19 cellular contexts compared by ENCODE assay signal in genomic region chr4:138178566-138178965, GRCh38.
A peak's percentile ranks its signal among the peaks of the same experiment; 100 is the strongest.
DNase-seq lines count a peak whose midpoint lies in the region; ATAC-seq and TF ChIP-seq lines count a peak whose summit lies in the region.
"Had no signal": no experiment of that assay in that cellular context is flagged by ENCODE, and none has a peak within 500 bp of the region (broad histone marks: within the 10 kb centered on the region; RNA-seq: fewer than 3 reads in every experiment).

No MANE protein-coding gene starts in this region.

- intact Hi-C loops in testis (cut with DNase I; ENCODE audit: low total_unique reads) = no loop called here

- peaks cover 19% of the 10 kb centered on the region for H3K4me1 ChIP-seq in testis

- ATAC-seq in HG02973 (IDR thresholded peaks at IDR 0.05; ENCODE audit: unreplicated experiment) = peak; percentile 49
- ATAC-seq in GM18907 (IDR thresholded peaks at IDR 0.05; ENCODE audit: unreplicated experiment) = no peak
- ATAC-seq: right cardiac atrium had no signal

- no peak for TF ChIP-seq POLR2A in testis (IDR thresholded peaks at IDR 0.05)

- TF ChIP-seq CTCF in testis (IDR thresholded peaks at IDR 0.05) = no peak

- H3K27ac ChIP-seq in testis = no peak overlapping the region
- H3K27ac ChIP-seq: SJCRH30, thoracic aorta had no signal

- H3K27me3 ChIP-seq in testis = no peaks in the 10 kb centered on the region
- H3K27me3 ChIP-seq: SJCRH30 had no signal

- H3K36me3 ChIP-seq in testis (ENCODE audit: low read depth, missing control alignments) = no peaks in the 10 kb centered on the region
- H3K36me3 ChIP-seq: SJCRH30, thoracic aorta had no signal

- H3K9me3 ChIP-seq in testis = no peaks in the 10 kb centered on the region
- H3K9me3 ChIP-seq: SJCRH30, thoracic aorta had no signal

- DNase-seq in ELR (ENCODE audit: low read depth) = peak; percentile 60
- peak; percentile 56 for DNase-seq in amniotic epithelial cell (ENCODE audit: low read depth)
- DNase-seq in fibroblast of the conjunctiva (ENCODE audit: low read depth) = peak; percentile 28
- DNase-seq in NCI-H1092 treated with DMSO at 0.1 percent for 48 hours (lab: John Stamatoyannopoulos, UW) = no peak
- no peak for DNase-seq in Ammon's horn (ENCODE audit: low spot score)
- DNase-seq in testis = no peak
- DNase-seq: activated CD4-positive, alpha-beta T cell treated with anti-CD3 and anti-CD28 coated beads, Interleukin-2, amount 10 ng/mL, durations not matched to agents 24 days and 14 days; activated T-cell treated with anti-CD3 and anti-CD28 coated beads, Interleukin-2, amount 50 U/mL, for 24 hours; central memory CD4-positive, alpha-beta T cell; HCEC 1CT; NCI-H1436; NCI-H2227 treated with DMSO at 0.1 percent for 48 hours; right cardiac atrium; SJCRH30; stimulated activated CD4-positive, alpha-beta T cell treated with anti-CD3 and anti-CD28 coated beads, Interleukin-2, amount 100 ng/mL, for 24 hours; T-helper 9 cell had no signal

- WGBS in testis, 2 donors = 86 to 92% methylated on average over 5 of the region's 5 CpGs

- H3K4me3 ChIP-seq in testis = no peak overlapping the region
- H3K4me3 ChIP-seq: SJCRH30, thoracic aorta had no signal

Comparison
In these comparisons a context has a peak if more than half of its experiments do, and no peak if none do; other contexts are left out.
1. DNase-seq: peak in ELR (single experiment), amniotic epithelial cell (single experiment) and fibroblast of the conjunctiva (single experiment); none in NCI-H1092 treated with DMSO at 0.1 percent for 48 hours (single experiment), Ammon's horn (single experiment) and testis (single experiment).